In genomic region chr16:73053379-73054130, GRCh38 we compare ENCODE assay signal across 10 cellular contexts. TPM values are rescaled to one million over a fixed set of nuclear protein-coding genes. Genes with fewer than 3 reads are reported as not detected.
DNase-seq lines count a peak whose midpoint lies in the region; ATAC-seq and TF ChIP-seq lines count a peak whose summit lies in the region.
"Had no signal": no experiment of that assay in that cellular context is flagged by ENCODE, and none has a peak within 500 bp of the region (broad histone marks: within the 10 kb centered on the region; RNA-seq: fewer than 3 reads in every experiment).

No MANE protein-coding gene starts in this region.

- H4K91ac ChIP-seq in H9 (ENCODE audit: insufficient read length, low read depth, low read length), result no peak overlapping the region

- H3K23ac ChIP-seq in H9 (ENCODE audit: insufficient read length, low read depth, low read length), result no peak overlapping the region

- no peak overlapping the region for H4K5ac ChIP-seq in H9 (ENCODE audit: insufficient read length, low read depth, low read length)

- H3K9me3 ChIP-seq in H9 (ENCODE audit: control insufficient read depth, low read depth, low read length), result no peaks in the 10 kb centered on the region
- H3K9me3 ChIP-seq in PC-9 (ENCODE audit: insufficient read depth, low read depth), result no peaks in the 10 kb centered on the region
- H3K9me3 ChIP-seq in sigmoid colon, result no peaks in the 10 kb centered on the region

- no peak for TF ChIP-seq EP300 in sigmoid colon (IDR thresholded peaks at IDR 0.05)

- H3K4me3 Mint-ChIP-seq in H9, result no peak overlapping the region; a peak in 1 of 5 replicates
- H3K4me3 Mint-ChIP-seq: activated naive CD8-positive, alpha-beta T cell had no signal

- H3K4me3 ChIP-seq in PC-9, result peak overlapping the region; percentile 81; the same call in 1 of the 2 replicates
- H3K4me3 ChIP-seq in fibroblast of pulmonary artery (replicated peaks; ENCODE audit: low read depth, low read length), result no peak overlapping the region
- peak overlapping the region in 3 of 4 donors; percentile 9 to 83 (median 13) for H3K4me3 ChIP-seq in sigmoid colon

- no peak overlapping the region for H2BK5ac ChIP-seq in H9 (ENCODE audit: insufficient read length, low read length)

- H3K9me3 Mint-ChIP-seq in H9, result no peaks in the 10 kb centered on the region; a peak in 2 of 5 replicates

- H3K27ac ChIP-seq in H9 (ENCODE audit: insufficient read length, low read depth, low read length), result no peak overlapping the region
- peak overlapping the region; percentile 86 for H3K27ac ChIP-seq in PC-9
- peak overlapping the region; percentile 94 to 99 (median 97) for H3K27ac ChIP-seq in sigmoid colon

- no peaks in the 10 kb centered on the region for H3K27me3 Mint-ChIP-seq in H9 (ENCODE audit: low read depth)

- no peaks in the 10 kb centered on the region for H4K20me1 ChIP-seq in H9 (ENCODE audit: control insufficient read depth, insufficient read depth, insufficient read length)
- H4K20me1 ChIP-seq in PC-9 (ENCODE audit: insufficient read depth), result no peaks in the 10 kb centered on the region

- H4K8ac ChIP-seq in H9 (replicated peaks; ENCODE audit: insufficient read length, low read depth, low read length), result no peak overlapping the region

- no peak overlapping the region for H2BK20ac ChIP-seq in H9 (ENCODE audit: low read depth, low read length, poor library complexity, severe bottlenecking)

- H3K56ac ChIP-seq in H9 (ENCODE audit: insufficient read length, low read depth, low read length), result no peak overlapping the region

- no peak overlapping the region for H3K4ac ChIP-seq in H9 (ENCODE audit: low read depth, low read length)

- H3K14ac ChIP-seq in H9 (ENCODE audit: insufficient read depth, low read length), result no peak overlapping the region

- no peak for TF ChIP-seq CTCF in H9 (conservative IDR thresholded peaks at IDR 0.05)
- no peak for TF ChIP-seq CTCF in PC-9 (conservative IDR thresholded peaks at IDR 0.05)
- no peak for TF ChIP-seq CTCF in fibroblast of pulmonary artery (IDR thresholded peaks at IDR 0.05; ENCODE audit: low read length, missing control alignments)
- TF ChIP-seq CTCF in sigmoid colon (IDR thresholded peaks at IDR 0.05), result no peak

- H2BK15ac ChIP-seq in H9 (ENCODE audit: low read depth, low read length), result no peak overlapping the region

- no peak for DNase-seq in H9
- DNase-seq in PC-9, result peak; percentile 63 to 72
- peak; percentile 79 for DNase-seq in fibroblast of pulmonary artery (ENCODE audit: low read depth)
- DNase-seq in sigmoid colon, result peak; percentile 70
- DNase-seq in NOMO-1 treated with DMSO at 0.1 percent for 48 hours (lab: John Stamatoyannopoulos, UW; ENCODE audit: unreplicated experiment), result no peak
- DNase-seq in occipital lobe (lab: John Stamatoyannopoulos, UW), result no peak
- DNase-seq: NCI-H1105 treated with DMSO at 0.1 percent for 48 hours had no signal

- no peak for TF ChIP-seq POLR2A in sigmoid colon (IDR thresholded peaks at IDR 0.05)

- intact Hi-C loops in PC-9 (cut with micrococcal nuclease; ENCODE audit: unreplicated experiment) (loop anchor here (1.0 to 10.0 kb wide), 5 partner anchors 38 to 389 kb away; no protein-coding TSS in a partner anchor), sigmoid colon (cut with DNase I) (no loop called here)

- no TSS peak for BruUV-seq in PC-9 (replicated peaks; lab: Mats Ljungman, UMichigan)

- H3K27me3 ChIP-seq in H9 (ENCODE audit: insufficient read depth, low read length) (peaks cover 62% of the 10 kb centered on the region), PC-9 (ENCODE audit: insufficient read depth, low read depth) (no peaks in the 10 kb centered on the region), sigmoid colon (no peaks in the 10 kb centered on the region)

- peaks cover 0 to 3% (median 0%) of the 10 kb centered on the region in 3 experiments; a peak in 1 of 7 replicates for H3K36me3 Mint-ChIP-seq in H9 (ENCODE audit: insufficient read depth in 1 of 3, low read depth in 3 of 3)
- H3K36me3 Mint-ChIP-seq: activated naive CD8-positive, alpha-beta T cell had no signal

- H3K9me2 ChIP-seq in PC-9 (ENCODE audit: insufficient read depth), result no peaks in the 10 kb centered on the region

- H3K79me2 ChIP-seq in H9 (ENCODE audit: insufficient read depth, low read length) (no peaks in the 10 kb centered on the region), PC-9 (ENCODE audit: low read depth) (peaks cover 82% of the 10 kb centered on the region)

- no peak overlapping the region for H2BK12ac ChIP-seq in H9 (ENCODE audit: insufficient read length, low read depth, low read length)

- ATAC-seq in HG03095 (IDR thresholded peaks at IDR 0.05; ENCODE audit: unreplicated experiment) (no peak), GM21515 (IDR thresholded peaks at IDR 0.05; ENCODE audit: unreplicated experiment) (no peak)

- no peak overlapping the region; a peak in 3 of 7 replicates for H3K27ac Mint-ChIP-seq in H9
- H3K27ac Mint-ChIP-seq: activated naive CD8-positive, alpha-beta T cell had no signal

- no peaks in the 10 kb centered on the region for H3K79me1 ChIP-seq in H9 (ENCODE audit: insufficient read depth, low read depth, low read length, poor library complexity, severe bottlenecking)

- H3K4me1 ChIP-seq in H9 (ENCODE audit: insufficient read depth, low read length), result peaks cover 11% of the 10 kb centered on the region
- peaks cover 71% of the 10 kb centered on the region for H3K4me1 ChIP-seq in PC-9 (replicated peaks; ENCODE audit: insufficient read depth)
- peaks cover 3 to 84% (median 80%) of the 10 kb centered on the region in 4 donors for H3K4me1 ChIP-seq in sigmoid colon

- H2AK5ac ChIP-seq in H9 (ENCODE audit: insufficient read length, low read length), result no peak overlapping the region

- peak overlapping the region; percentile 60 for H3K18ac ChIP-seq in H9 (ENCODE audit: insufficient read length, low read depth, low read length)

- no peak overlapping the region for H2BK120ac ChIP-seq in H9 (ENCODE audit: low read depth, low read length, poor library complexity, severe bottlenecking)

- H3K36me3 ChIP-seq in PC-9 (ENCODE audit: low read depth) (no peaks in the 10 kb centered on the region), sigmoid colon (no peaks in the 10 kb centered on the region)

- peaks cover 49% of the 10 kb centered on the region for H3F3A ChIP-seq in PC-9 (ENCODE audit: insufficient read depth, low read depth)

- H3K4me1 Mint-ChIP-seq in H9, result peaks cover 8 to 38% of the 10 kb centered on the region in 2 experiments

- H3K4me2 ChIP-seq in H9 (ENCODE audit: insufficient read depth, insufficient read length, low read length) (peak overlapping the region; percentile 69), PC-9 (peak overlapping the region; percentile 91)

- POLR2A ChIA-PET in PC-9 (lab: Charles Lee; ENCODE audit: unreplicated experiment), result interaction anchor here (0.6 to 0.8 kb wide), 4 partner anchors 29 to 221 kb away, joined by 3 to 6 read pairs (median 4); no protein-coding TSS in a partner anchor

- WGBS in H9 (ENCODE audit: extremely low coverage, insufficient read length, low lambda C conversion rate), result no CpG with 5 or more reads among the region's 15 CpGs
- WGBS in sigmoid colon, 2 donors, result 14 to 53% methylated on average over 15 of the region's 15 CpGs

- H2AFZ ChIP-seq in H9 (ENCODE audit: low read length) (no peak overlapping the region), PC-9 (peak overlapping the region; percentile 72)

- no peak overlapping the region for H3T11ph ChIP-seq in H9 (ENCODE audit: low read length)

- CTCF ChIA-PET in PC-9 (lab: Charles Lee), result interaction anchor here (0.7 to 0.9 kb wide), 2 partner anchors 58 to 221 kb away, joined by 3 read pairs; no protein-coding TSS in a partner anchor

- H3K9ac ChIP-seq in H9 (ENCODE audit: extremely low read depth, insufficient read length, low read length), result no peak overlapping the region

- H3K23me2 ChIP-seq in H9 (ENCODE audit: insufficient read length, low read depth, low read length, poor library complexity, severe bottlenecking), result peaks cover 8% of the 10 kb centered on the region

RNA-seq across cellular contexts. Expression of gene ZFHX3, which starts 5.6 kb away (rescaled TPM):
- total RNA-seq in H9 (2021), result 1.1 and 1.5 TPM in 2 replicates
- 20.5 and 23.1 TPM in 2 replicates for total RNA-seq in PC-9 (2021)
- total RNA-seq in sigmoid colon, result 10 to 100 TPM; 17.8 to 38.8 (median 19.1) TPM
- polyA plus RNA-seq in sigmoid colon, result 1 to 10 TPM in 2 of 3 donors, under 1 TPM in 1; 0.69 to 4.3 (median 1.2) TPM
- total RNA-seq in occipital lobe, result 2.3 TPM

Comparison
In these comparisons a context has a peak if more than half of its experiments do, and no peak if none do; other contexts are left out.
1. DNase-seq: peak in PC-9 (2 of 2), fibroblast of pulmonary artery (single experiment) and sigmoid colon (single experiment); none in H9 (single experiment), NOMO-1 treated with DMSO at 0.1 percent for 48 hours (single experiment) and occipital lobe (single experiment).